ENCODE assay signal across 8 cellular contexts in the genomic region with DNA sequence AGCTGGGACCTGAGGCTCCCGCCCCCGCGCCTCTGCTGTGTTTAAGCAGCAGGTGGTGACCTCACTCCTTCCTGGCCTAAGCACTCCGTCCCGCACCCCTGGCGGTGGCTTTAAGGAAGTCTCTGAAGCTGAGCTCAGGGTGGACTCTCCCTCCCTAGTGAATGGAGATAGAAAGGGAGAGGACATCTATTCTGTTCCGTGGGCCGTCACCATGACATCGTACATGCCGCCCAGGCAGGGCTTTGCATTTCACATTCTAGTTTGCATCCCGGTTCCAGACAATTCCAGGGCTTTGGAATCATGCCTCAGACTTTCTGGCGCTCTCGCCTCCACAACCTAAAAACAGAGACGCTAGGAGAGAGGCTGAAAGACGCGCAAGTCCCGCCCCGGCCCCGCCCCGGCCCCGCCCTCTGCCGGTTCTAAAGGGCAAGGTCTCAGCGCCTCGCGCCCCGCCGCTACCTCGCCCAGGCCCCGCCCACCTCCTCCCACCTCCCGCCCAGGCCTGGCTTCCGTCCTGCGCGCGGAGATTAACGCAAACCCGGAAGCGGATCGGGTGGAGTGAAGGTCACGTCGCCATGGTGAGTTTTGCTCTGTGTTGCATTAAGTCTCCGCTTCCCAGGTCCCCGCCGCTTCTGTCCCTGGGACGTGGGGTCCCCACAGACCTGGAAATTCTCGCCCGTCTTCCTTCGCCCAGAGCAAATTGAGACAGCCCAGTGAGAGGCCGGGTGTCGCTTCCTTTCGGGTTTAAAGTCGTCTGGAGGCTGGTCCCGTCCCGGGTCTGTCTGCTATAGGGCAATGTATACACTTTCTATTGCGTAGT. TPM values are rescaled to one million over a fixed set of nuclear protein-coding genes. Genes with fewer than 3 reads are reported as not detected.
A peak's percentile ranks its signal among the peaks of the same experiment; 100 is the strongest.
DNase-seq lines count a peak whose midpoint lies in the region; ATAC-seq and TF ChIP-seq lines count a peak whose summit lies in the region.

A gene (plus strand): TSS at position 535 of the 820 bp plus-strand sequence. CDS start 15,617 bp downstream, outside the sequence.

- TF ChIP-seq CTCF in OCI-LY1 (IDR thresholded peaks at IDR 0.05; ENCODE audit: low read length) (peak; percentile 61), epithelial cell of esophagus (IDR thresholded peaks at IDR 0.05; ENCODE audit: insufficient read depth, low read depth, low read length, missing control alignments) (peak; percentile 52), mucosa of descending colon (IDR thresholded peaks at IDR 0.05) (peak; percentile 31)

- H3F3A ChIP-seq in OCI-LY1 (ENCODE audit: insufficient read depth, low read length), result no peaks in the 10 kb centered on the region

- H2AFZ ChIP-seq in OCI-LY1 (ENCODE audit: low read length), result peak within 1 kb of the TSS; percentile 31; the same call in 1 of the 2 replicates

- no peaks in the 10 kb centered on the region for H3K27me3 ChIP-seq in HUES48 (ENCODE audit: control insufficient read depth, insufficient read depth, low read length)
- no peaks in the 10 kb centered on the region for H3K27me3 ChIP-seq in OCI-LY1 (ENCODE audit: insufficient read depth, low read length)

- 0 out of 2 replicates have a peak, but pooled peaks cover 3% of the 10 kb centered on the region for H3K79me2 ChIP-seq in OCI-LY1 (ENCODE audit: insufficient read depth, low read length)

- intact Hi-C loops in mucosa of descending colon (cut with DNase I, micrococcal nuclease), result no loop called here

- H3K36me3 ChIP-seq in HUES48 (ENCODE audit: control insufficient read depth, insufficient read depth, low read length), result no peaks in the 10 kb centered on the region
- peaks cover 17% of the 10 kb centered on the region; the same call in 1 of the 2 replicates for H3K36me3 ChIP-seq in OCI-LY1 (ENCODE audit: insufficient read depth, low read length)
- no peaks in the 10 kb centered on the region for H3K36me3 ChIP-seq in mucosa of descending colon (ENCODE audit: low read depth)

- no peaks in the 10 kb centered on the region for H3K4me1 ChIP-seq in HUES48 (ENCODE audit: control insufficient read depth, insufficient read depth, low read length)
- H3K4me1 ChIP-seq in OCI-LY1 (ENCODE audit: insufficient read depth, low read length, severe bottlenecking), result peaks cover 14% of the 10 kb centered on the region
- H3K4me1 ChIP-seq in mucosa of descending colon (ENCODE audit: low read depth), result peaks cover 9% of the 10 kb centered on the region

- ATAC-seq in GM21381 (IDR thresholded peaks at IDR 0.05; ENCODE audit: unreplicated experiment) (peak; percentile 82), mucosa of descending colon (peak; percentile 98)

- peak; percentile 93 for DNase-seq in D341Med (ENCODE audit: low spot score)
- DNase-seq in activated T-cell treated with anti-CD3 and anti-CD28 coated beads for 24 hours (ENCODE audit: low read depth), result peak; percentile 97
- DNase-seq in epithelial cell of esophagus (ENCODE audit: low read depth), result peak; percentile 93
- DNase-seq in mucosa of descending colon, result peak; percentile 99
- DNase-seq in stimulated activated CD8-positive, alpha-beta memory T cell treated with anti-CD3 and anti-CD28 coated beads, Interleukin-4, amount 100 ng/mL, for 1 hour (ENCODE audit: low read depth in 2 of 2, low spot score in 1 of 2), result peak; percentile 97

- H3K27ac ChIP-seq in HUES48 (ENCODE audit: low read depth, low read length) (peak within 1 kb of the TSS; percentile 94), OCI-LY1 (ENCODE audit: low read depth, low read length, poor library complexity, severe bottlenecking) (peak within 1 kb of the TSS; percentile 40)

- H3K9ac ChIP-seq in HUES48 (ENCODE audit: low read depth, low read length) (peak within 1 kb of the TSS; percentile 73), OCI-LY1 (ENCODE audit: low read length) (peak within 1 kb of the TSS; percentile 80)

- H3K9me2 ChIP-seq in OCI-LY1 (ENCODE audit: low read depth, low read length), result no peaks in the 10 kb centered on the region

- H3K4me2 ChIP-seq in OCI-LY1 (ENCODE audit: low read length), result peak within 1 kb of the TSS; percentile 78

- no peaks in the 10 kb centered on the region for H4K20me1 ChIP-seq in OCI-LY1 (ENCODE audit: insufficient read depth, low read length)

- H3K4me3 ChIP-seq in HUES48 (ENCODE audit: low read depth, low read length), result peak within 1 kb of the TSS; percentile 97
- H3K4me3 ChIP-seq in OCI-LY1 (ENCODE audit: low read depth, low read length, poor library complexity, severe bottlenecking), result peak within 1 kb of the TSS; percentile 90
- peak within 1 kb of the TSS; percentile 81 for H3K4me3 ChIP-seq in epithelial cell of esophagus (ENCODE audit: low read length)
- peak within 1 kb of the TSS; percentile 54 for H3K4me3 ChIP-seq in mucosa of descending colon

- H3K9me3 ChIP-seq in HUES48 (ENCODE audit: control insufficient read depth, insufficient read depth, low read length) (no peaks in the 10 kb centered on the region), OCI-LY1 (ENCODE audit: low read length) (peaks cover 7% of the 10 kb centered on the region; the same call in 1 of the 2 replicates), mucosa of descending colon (peaks cover 35% of the 10 kb centered on the region)

RNA-seq across cellular contexts. Expression of the gene that starts here (rescaled TPM):
- 10 to 100 TPM; 26.2 to 46.9 (median 46.1) TPM for total RNA-seq in mucosa of descending colon

Comparison
In these comparisons a context has a peak if more than half of its experiments do, and no peak if none do; other contexts are left out.
1. Peak in every context shown above with its lines: DNase-seq, ATAC-seq, H3K4me3 ChIP-seq and H3K27ac ChIP-seq.